Comparison of ENCODE assay signal across 1 cellular context in the genomic region with DNA sequence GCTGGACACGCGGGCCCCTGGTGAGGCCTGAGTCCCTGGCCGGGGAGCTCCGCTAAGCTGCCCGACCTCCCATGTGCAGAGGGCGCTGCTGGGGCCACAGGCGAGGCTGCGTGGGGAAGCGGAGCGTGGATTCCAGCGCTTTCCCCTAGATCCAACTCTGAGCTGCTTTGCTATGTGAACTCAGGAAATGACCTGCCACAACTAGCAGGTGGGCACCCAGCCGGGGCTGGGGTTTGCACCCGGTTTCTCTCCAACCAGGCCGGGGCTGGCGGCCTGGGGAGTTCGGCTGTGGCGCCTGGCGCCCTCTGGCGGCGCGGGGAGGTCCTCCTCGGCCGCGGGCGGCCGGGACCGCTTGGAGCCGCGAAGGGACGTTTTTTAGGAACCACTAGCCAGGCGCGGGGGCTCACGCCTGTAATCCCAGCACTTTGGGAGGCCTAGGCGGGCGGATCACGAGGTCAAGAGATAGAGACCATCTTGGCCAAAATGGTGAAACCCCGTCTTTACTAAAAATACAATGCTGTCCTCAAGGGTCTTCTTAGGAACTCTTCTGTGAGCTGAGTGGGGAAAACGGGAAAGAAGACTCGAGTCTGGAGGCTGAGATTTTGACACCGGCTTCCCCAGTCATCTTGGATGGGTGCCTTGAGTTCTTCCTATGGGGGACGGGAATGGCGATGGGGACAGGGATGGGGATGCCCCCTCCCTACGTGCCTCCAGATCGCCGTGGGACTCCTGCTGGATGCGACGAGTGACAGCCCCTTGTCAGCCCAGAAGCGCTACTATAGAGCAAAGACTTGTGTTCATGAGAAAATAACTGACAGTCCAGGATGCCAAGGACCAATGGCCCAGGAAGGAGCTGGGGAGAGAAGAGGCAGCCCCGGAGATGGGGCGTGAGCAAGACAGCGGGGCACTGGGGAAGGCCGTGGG.
TF ChIP-seq lines count a peak whose summit lies in the region.

No MANE protein-coding gene starts in this region.

TF ChIP-seq in HepG2, 621 proteins besides CTCF, POLR2A, EP300 and RAD21 (continued from another document):
- TF ChIP-seq, protein P1, sequence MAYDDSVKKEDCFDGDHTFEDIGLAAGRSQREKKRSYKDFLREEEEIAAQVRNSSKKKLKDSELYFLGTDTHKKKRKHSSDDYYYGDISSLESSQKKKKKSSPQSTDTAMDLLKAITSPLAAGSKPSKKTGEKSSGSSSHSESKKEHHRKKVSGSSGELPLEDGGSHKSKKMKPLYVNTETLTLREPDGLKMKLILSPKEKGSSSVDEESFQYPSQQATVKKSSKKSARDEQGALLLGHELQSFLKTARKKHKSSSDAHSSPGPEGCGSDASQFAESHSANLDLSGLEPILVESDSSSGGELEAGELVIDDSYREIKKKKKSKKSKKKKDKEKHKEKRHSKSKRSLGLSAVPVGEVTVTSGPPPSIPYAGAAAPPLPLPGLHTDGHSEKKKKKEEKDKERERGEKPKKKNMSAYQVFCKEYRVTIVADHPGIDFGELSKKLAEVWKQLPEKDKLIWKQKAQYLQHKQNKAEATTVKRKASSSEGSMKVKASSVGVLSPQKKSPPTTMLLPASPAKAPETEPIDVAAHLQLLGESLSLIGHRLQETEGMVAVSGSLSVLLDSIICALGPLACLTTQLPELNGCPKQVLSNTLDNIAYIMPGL (CRISPR knock-in tag; IDR thresholded peaks at IDR 0.05; ENCODE audit: borderline replicate concordance in 1 of 2, low read depth in 1 of 2), result peak in 1 of 2 experiments; percentile 63; a peak in 1 of 4 replicates
- TF ChIP-seq ZNF781 (CRISPR knock-in tag; IDR thresholded peaks at IDR 0.05; ENCODE audit: borderline replicate concordance, not compliant biosample characterization) (no peak), YEATS4 (CRISPR knock-in tag; IDR thresholded peaks at IDR 0.05; ENCODE audit: borderline replicate concordance) (peak; percentile 21; the same call in 1 of the 2 replicates), ATF1 (CRISPR knock-in tag; IDR thresholded peaks at IDR 0.05) (no peak), YY1 (IDR thresholded peaks at IDR 0.05; ENCODE audit: insufficient read depth, insufficient replicate concordance, low read depth, low read length) (peak; percentile 45)
